ENCODE assay signal across 1 cellular context in genomic region chr9:128138001-128138400, GRCh38.
TF ChIP-seq lines count a peak whose summit lies in the region.

No MANE protein-coding gene starts in this region.

TF ChIP-seq in A549, 52 proteins besides CTCF, POLR2A, EP300 and RAD21:
- no peak for TF ChIP-seq HES2 (IDR thresholded peaks at IDR 0.05)
- TF ChIP-seq NR3C1 (IDR thresholded peaks at IDR 0.05): no peak
- no peak for TF ChIP-seq CEBPB (IDR thresholded peaks at IDR 0.05)
- TF ChIP-seq JUNB (IDR thresholded peaks at IDR 0.05): no peak
- TF ChIP-seq KDM5A (IDR thresholded peaks at IDR 0.05): no peak
- no peak for TF ChIP-seq KDM1A (IDR thresholded peaks at IDR 0.05; ENCODE audit: low read depth)
- TF ChIP-seq BHLHE40 (IDR thresholded peaks at IDR 0.05; ENCODE audit: low read depth, low read length): no peak
- TF ChIP-seq RNF2 (IDR thresholded peaks at IDR 0.05; ENCODE audit: borderline replicate concordance, low read depth): no peak
- no peak for TF ChIP-seq MAFK (IDR thresholded peaks at IDR 0.05; ENCODE audit: partially characterized antibody)
- no peak for TF ChIP-seq HDAC2 (IDR thresholded peaks at IDR 0.05)
- TF ChIP-seq FOSL2 (IDR thresholded peaks at IDR 0.05): no peak
- no peak for TF ChIP-seq FOSL2 (CRISPR knock-in tag; IDR thresholded peaks at IDR 0.05)
- no peak for TF ChIP-seq ZNF302 (CRISPR knock-in tag; IDR thresholded peaks at IDR 0.05)
- no peak for TF ChIP-seq CHD4 (IDR thresholded peaks at IDR 0.05; ENCODE audit: borderline replicate concordance)
- TF ChIP-seq CBX2 (IDR thresholded peaks at IDR 0.05; ENCODE audit: borderline replicate concordance, low read depth): no peak
- TF ChIP-seq SREBF2 (IDR thresholded peaks at IDR 0.05): no peak
- TF ChIP-seq MYC (IDR thresholded peaks at IDR 0.05; ENCODE audit: borderline replicate concordance, low read length): no peak
